In the genomic region with DNA sequence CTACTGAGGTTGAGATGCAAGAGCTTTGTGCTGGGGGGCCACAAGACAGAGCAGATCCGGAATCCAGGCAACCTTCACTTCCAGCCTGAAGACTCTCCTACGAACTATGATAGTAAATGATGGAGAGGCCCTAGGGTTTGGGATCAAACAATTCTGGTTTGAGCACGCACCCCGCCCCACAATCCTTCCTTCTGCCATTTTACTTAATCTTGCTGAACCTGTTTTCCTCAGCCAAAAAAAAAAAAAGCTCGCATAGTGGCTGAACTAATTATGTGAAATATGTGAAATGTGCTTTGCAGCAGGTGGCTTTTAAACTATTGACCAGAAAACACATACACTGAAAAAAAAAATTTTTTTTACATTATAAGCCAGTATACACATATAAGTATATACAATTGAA, we compare ENCODE assay signal across 9 cellular contexts. TPM values are rescaled to one million over a fixed set of nuclear protein-coding genes. Genes with fewer than 3 reads are reported as not detected.
DNase-seq lines count a peak whose midpoint lies in the region; ATAC-seq and TF ChIP-seq lines count a peak whose summit lies in the region.
"Had no signal": no experiment of that assay in that cellular context is flagged by ENCODE, and none has a peak within 500 bp of the region (broad histone marks: within the 10 kb centered on the region; RNA-seq: fewer than 3 reads in every experiment).

No MANE protein-coding gene starts in this region.

- no peaks in the 10 kb centered on the region for H3K27me3 Mint-ChIP-seq in T-helper 1 cell treated with Interleukin-12 subunit alpha and Interleukin-12 subunit beta and Interleukin-4 antibody, amounts not matched to agents 30 μg/mL and 1 μg/mL, for 36 hours (ENCODE audit: low read depth)
- H3K27me3 Mint-ChIP-seq in activated CD4-positive, alpha-beta memory T cell treated with anti-CD3 and anti-CD28 coated beads, Interleukin-2, amount 10 ng/mL, durations not matched to agents 7 days and 5 days: no peaks in the 10 kb centered on the region

- H3K36me3 ChIP-seq in iPS-18a (ENCODE audit: control insufficient read depth, low read depth, low read length): no peaks in the 10 kb centered on the region

- no peak overlapping the region for H3K27ac ChIP-seq in iPS-18a (ENCODE audit: low read length)

- H3K9me3 Mint-ChIP-seq in T-helper 1 cell treated with Interleukin-12 subunit alpha and Interleukin-12 subunit beta and Interleukin-4 antibody, amounts not matched to agents 30 μg/mL and 1 μg/mL, for 36 hours: no peaks in the 10 kb centered on the region
- no peaks in the 10 kb centered on the region for H3K9me3 Mint-ChIP-seq in activated CD4-positive, alpha-beta memory T cell treated with anti-CD3 and anti-CD28 coated beads, Interleukin-2, amount 10 ng/mL, durations not matched to agents 7 days and 5 days
- no peaks in the 10 kb centered on the region for H3K9me3 Mint-ChIP-seq in stimulated activated effector memory CD8-positive, alpha-beta T cell treated with anti-CD3 and anti-CD28 coated beads, Interleukin-12 subunit alpha, Interleukin-12 subunit beta, amount 100 ng/mL, for 72 hours

- no peak for ATAC-seq in stimulated activated effector memory CD8-positive, alpha-beta T cell treated with anti-CD3 and anti-CD28 coated beads, Interleukin-12 subunit alpha, Interleukin-12 subunit beta, amount 100 ng/mL, for 72 hours
- no peak for ATAC-seq in GM19328 (IDR thresholded peaks at IDR 0.05; ENCODE audit: unreplicated experiment)

- H3K27ac Mint-ChIP-seq in T-helper 1 cell treated with Interleukin-12 subunit alpha and Interleukin-12 subunit beta and Interleukin-4 antibody, amounts not matched to agents 30 μg/mL and 1 μg/mL, for 36 hours: peak overlapping the region; percentile 55
- H3K27ac Mint-ChIP-seq in activated CD4-positive, alpha-beta memory T cell treated with anti-CD3 and anti-CD28 coated beads, Interleukin-2, amount 10 ng/mL, durations not matched to agents 7 days and 5 days: no peak overlapping the region
- peak overlapping the region; percentile 99 for H3K27ac Mint-ChIP-seq in stimulated activated effector memory CD8-positive, alpha-beta T cell treated with anti-CD3 and anti-CD28 coated beads, Interleukin-12 subunit alpha, Interleukin-12 subunit beta, amount 100 ng/mL, for 72 hours

- H3K36me3 Mint-ChIP-seq in T-helper 1 cell treated with Interleukin-12 subunit alpha and Interleukin-12 subunit beta and Interleukin-4 antibody, amounts not matched to agents 30 μg/mL and 1 μg/mL, for 36 hours (ENCODE audit: low read depth): no peaks in the 10 kb centered on the region
- H3K36me3 Mint-ChIP-seq in activated CD4-positive, alpha-beta memory T cell treated with anti-CD3 and anti-CD28 coated beads, Interleukin-2, amount 10 ng/mL, durations not matched to agents 7 days and 5 days (ENCODE audit: low read depth): peaks cover 6% of the 10 kb centered on the region
- peaks cover 38% of the 10 kb centered on the region for H3K36me3 Mint-ChIP-seq in stimulated activated effector memory CD8-positive, alpha-beta T cell treated with anti-CD3 and anti-CD28 coated beads, Interleukin-12 subunit alpha, Interleukin-12 subunit beta, amount 100 ng/mL, for 72 hours

- no peak overlapping the region for H3K9ac ChIP-seq in iPS-18a (ENCODE audit: low read length)

- no peaks in the 10 kb centered on the region for H3K9me3 ChIP-seq in iPS-18a (ENCODE audit: control insufficient read depth, low read depth, low read length)

- CTCF ChIA-PET in activated CD4-positive, alpha-beta memory T cell treated with anti-CD3 and anti-CD28 coated beads, Interleukin-2, amount 10 ng/mL, durations not matched to agents 7 days and 5 days (lab: Charles Lee): interaction anchor here (2.0 kb wide), 1 partner anchor 16 kb away, joined by 4 read pairs; no protein-coding TSS in a partner anchor
- CTCF ChIA-PET in HEK293T (lab: Yijun Ruan, JAX): no interaction called here

- H3K4me1 Mint-ChIP-seq in T-helper 1 cell treated with Interleukin-12 subunit alpha and Interleukin-12 subunit beta and Interleukin-4 antibody, amounts not matched to agents 30 μg/mL and 1 μg/mL, for 36 hours (ENCODE audit: low read depth): peaks cover 14% of the 10 kb centered on the region
- H3K4me1 Mint-ChIP-seq in activated CD4-positive, alpha-beta memory T cell treated with anti-CD3 and anti-CD28 coated beads, Interleukin-2, amount 10 ng/mL, durations not matched to agents 7 days and 5 days: peaks cover 27% of the 10 kb centered on the region
- H3K4me1 Mint-ChIP-seq in stimulated activated effector memory CD8-positive, alpha-beta T cell treated with anti-CD3 and anti-CD28 coated beads, Interleukin-12 subunit alpha, Interleukin-12 subunit beta, amount 100 ng/mL, for 72 hours: peaks cover 12% of the 10 kb centered on the region

- H3K4me3 Mint-ChIP-seq in T-helper 1 cell treated with Interleukin-12 subunit alpha and Interleukin-12 subunit beta and Interleukin-4 antibody, amounts not matched to agents 30 μg/mL and 1 μg/mL, for 36 hours: peak overlapping the region; percentile 100
- peak overlapping the region; percentile 99 for H3K4me3 Mint-ChIP-seq in activated CD4-positive, alpha-beta memory T cell treated with anti-CD3 and anti-CD28 coated beads, Interleukin-2, amount 10 ng/mL, durations not matched to agents 7 days and 5 days
- peak overlapping the region; percentile 95 for H3K4me3 Mint-ChIP-seq in stimulated activated effector memory CD8-positive, alpha-beta T cell treated with anti-CD3 and anti-CD28 coated beads, Interleukin-12 subunit alpha, Interleukin-12 subunit beta, amount 100 ng/mL, for 72 hours

- H3K4me1 ChIP-seq in iPS-18a (ENCODE audit: control insufficient read depth, low read depth, low read length): peaks cover 7% of the 10 kb centered on the region

- no peak for DNase-seq in T-helper 1 cell
- no peak for DNase-seq in activated CD4-positive, alpha-beta memory T cell treated with anti-CD3 and anti-CD28 coated beads, Interleukin-2, amount 10 ng/mL, durations not matched to agents 7 days and 5 days
- DNase-seq in stimulated activated effector memory CD8-positive, alpha-beta T cell treated with anti-CD3 and anti-CD28 coated beads, Interleukin-12 subunit alpha, Interleukin-12 subunit beta, amount 100 ng/mL, for 72 hours (ENCODE audit: low spot score in 2 of 2): no peak
- no peak for DNase-seq in NCI-H1436 treated with DMSO at 0.1 percent for 48 hours (lab: John Stamatoyannopoulos, UW)
- no peak for DNase-seq in HEK293T (ENCODE audit: extremely low spot score)

- POLR2A ChIA-PET in activated CD4-positive, alpha-beta memory T cell treated with anti-CD3 and anti-CD28 coated beads, Interleukin-2, amount 10 ng/mL, durations not matched to agents 7 days and 5 days (lab: Charles Lee): interaction anchor here (2.0 to 3.8 kb wide), 4 partner anchors 14 to 121 kb away, joined by 6 to 36 read pairs (median 15); partner anchors contain the start of genes FKBP4, FOXM1 and RHNO1
- POLR2A ChIA-PET in HEK293T (lab: Yijun Ruan, JAX): interaction anchor here (0.6 to 2.9 kb wide), 3 partner anchors 9 to 16 kb away, joined by 3 to 11 read pairs (median 8); no protein-coding TSS in a partner anchor

- H3K27me3 ChIP-seq in iPS-18a (ENCODE audit: control insufficient read depth, insufficient read depth, low read length): no peaks in the 10 kb centered on the region

- H3K4me3 ChIP-seq in iPS-18a (ENCODE audit: low read length): peak overlapping the region; percentile 6

TF ChIP-seq in HEK293T, 16 proteins besides CTCF, POLR2A, EP300 and RAD21:
- no peak for TF ChIP-seq FOXM1 (IDR thresholded peaks at IDR 0.05; ENCODE audit: borderline replicate concordance)
- no peak for TF ChIP-seq ELF4 (IDR thresholded peaks at IDR 0.05)
- TF ChIP-seq ARNT (IDR thresholded peaks at IDR 0.05): no peak
- no peak for TF ChIP-seq BHLHE40 (IDR thresholded peaks at IDR 0.05; ENCODE audit: borderline replicate concordance)
- TF ChIP-seq FOXK2 (IDR thresholded peaks at IDR 0.05): no peak
- no peak for TF ChIP-seq SP1 (IDR thresholded peaks at IDR 0.05)
- no peak for TF ChIP-seq ZNF384 (IDR thresholded peaks at IDR 0.05)
- TF ChIP-seq L3MBTL2 (conservative IDR thresholded peaks at IDR 0.05): no peak
- TF ChIP-seq FOXA1 (IDR thresholded peaks at IDR 0.05): no peak
- TF ChIP-seq SUZ12 (IDR thresholded peaks at IDR 0.05): no peak
- no peak for TF ChIP-seq CTBP1 (IDR thresholded peaks at IDR 0.05; ENCODE audit: borderline replicate concordance)
- TF ChIP-seq LEF1 (IDR thresholded peaks at IDR 0.05; ENCODE audit: borderline replicate concordance): no peak
- TF ChIP-seq TARDBP (IDR thresholded peaks at IDR 0.05): no peak
- TF ChIP-seq, protein P1, sequence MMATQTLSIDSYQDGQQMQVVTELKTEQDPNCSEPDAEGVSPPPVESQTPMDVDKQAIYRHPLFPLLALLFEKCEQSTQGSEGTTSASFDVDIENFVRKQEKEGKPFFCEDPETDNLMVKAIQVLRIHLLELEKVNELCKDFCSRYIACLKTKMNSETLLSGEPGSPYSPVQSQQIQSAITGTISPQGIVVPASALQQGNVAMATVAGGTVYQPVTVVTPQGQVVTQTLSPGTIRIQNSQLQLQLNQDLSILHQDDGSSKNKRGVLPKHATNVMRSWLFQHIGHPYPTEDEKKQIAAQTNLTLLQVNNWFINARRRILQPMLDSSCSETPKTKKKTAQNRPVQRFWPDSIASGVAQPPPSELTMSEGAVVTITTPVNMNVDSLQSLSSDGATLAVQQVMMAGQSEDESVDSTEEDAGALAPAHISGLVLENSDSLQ (IDR thresholded peaks at IDR 0.05): no peak
TF ChIP-seq in HEK293T: peak in this region for 0.

RNA-seq across cellular contexts. Expression of gene ITFG2, which starts 0.7 kb away (rescaled TPM):
- total RNA-seq in activated CD4-positive, alpha-beta memory T cell treated with anti-CD3 and anti-CD28 coated beads, Interleukin-2, amount 10 ng/mL, durations not matched to agents 7 days and 5 days: 10 to 100 TPM; 25.9 to 29.5 TPM

RNA-seq across cellular contexts. Expression of gene FKBP4, which starts 17.0 kb away (rescaled TPM):
- 10 to 100 TPM; 62.6 to 70.7 TPM for total RNA-seq in activated CD4-positive, alpha-beta memory T cell treated with anti-CD3 and anti-CD28 coated beads, Interleukin-2, amount 10 ng/mL, durations not matched to agents 7 days and 5 days

RNA-seq across cellular contexts. Expression of gene NRIP2, which starts 23.0 kb away (rescaled TPM):
- not detected for total RNA-seq in activated CD4-positive, alpha-beta memory T cell treated with anti-CD3 and anti-CD28 coated beads, Interleukin-2, amount 10 ng/mL, durations not matched to agents 7 days and 5 days
- total RNA-seq: T-helper 1 cell treated with Interleukin-12 subunit alpha and Interleukin-12 subunit beta and Interleukin-4 antibody, amounts not matched to agents 30 ng/mL and 1 ng/mL, for 36 hours had no signal

RNA-seq across cellular contexts. Expression of gene TEX52, which starts 45.0 kb away (rescaled TPM):
- total RNA-seq in activated CD4-positive, alpha-beta memory T cell treated with anti-CD3 and anti-CD28 coated beads, Interleukin-2, amount 10 ng/mL, durations not matched to agents 7 days and 5 days: under 1 TPM in 1 of 2 experiments, not detected in 1; 0.20 TPM
- total RNA-seq: T-helper 1 cell treated with Interleukin-12 subunit alpha and Interleukin-12 subunit beta and Interleukin-4 antibody, amounts not matched to agents 30 ng/mL and 1 ng/mL, for 36 hours had no signal
